ENCODE assay signal across 20 cellular contexts in genomic region chr14:88379706-88380343, GRCh38. TPM values are rescaled to one million over a fixed set of nuclear protein-coding genes. Genes with fewer than 3 reads are reported as not detected.
DNase-seq lines count a peak whose midpoint lies in the region; ATAC-seq and TF ChIP-seq lines count a peak whose summit lies in the region.
"Had no signal": no experiment of that assay in that cellular context is flagged by ENCODE, and none has a peak within 500 bp of the region (broad histone marks: within the 10 kb centered on the region; RNA-seq: fewer than 3 reads in every experiment).

No MANE protein-coding gene starts in this region.

- CTCF ChIA-PET in PC-3 (lab: Charles Lee): interaction anchor here (0.7 to 2.5 kb wide), 5 partner anchors 27 to 363 kb away, joined by 3 to 81 read pairs (median 6); no protein-coding TSS in a partner anchor

- ATAC-seq in DND-41 (ENCODE audit: insufficient read depth, low read depth) (no peak), PC-3 (peak; percentile 37), HG02623 (IDR thresholded peaks at IDR 0.05; ENCODE audit: unreplicated experiment) (no peak), HG02938 (IDR thresholded peaks at IDR 0.05; ENCODE audit: unreplicated experiment) (no peak)

- H2AFZ ChIP-seq in DND-41 (ENCODE audit: low read depth, low read length): no peak overlapping the region
- peak overlapping the region; percentile 39; the same call in 1 of the 2 replicates for H2AFZ ChIP-seq in PC-3 (ENCODE audit: low read length)
- peak overlapping the region; percentile 78 for H2AFZ ChIP-seq in neuronal stem cell (ENCODE audit: low read length)

- H4K20me1 ChIP-seq in DND-41 (ENCODE audit: insufficient read depth, low read length) (no peaks in the 10 kb centered on the region), PC-3 (ENCODE audit: low read length) (no peaks in the 10 kb centered on the region)
- H4K20me1 ChIP-seq: BLaER1 had no signal

- H4K8ac ChIP-seq in neuronal stem cell (ENCODE audit: low read depth, low read length): no peak overlapping the region

- H3K27me3 Mint-ChIP-seq in endodermal cell (ENCODE audit: insufficient read depth): peaks cover 9% of the 10 kb centered on the region

- H2AK5ac ChIP-seq in neuronal stem cell (ENCODE audit: low read depth, low read length): peak overlapping the region; percentile 6

- peaks cover 25% of the 10 kb centered on the region for H3K27me3 ChIP-seq in DND-41 (ENCODE audit: insufficient read depth, low read length, poor library complexity)
- no peaks in the 10 kb centered on the region for H3K27me3 ChIP-seq in PC-3 (ENCODE audit: low read length)
- no peaks in the 10 kb centered on the region for H3K27me3 ChIP-seq in endodermal cell (ENCODE audit: control insufficient read depth, insufficient read depth, low read length, poor library complexity, severe bottlenecking)
- H3K27me3 ChIP-seq in neuronal stem cell (ENCODE audit: control insufficient read depth in 3 of 3, insufficient read depth in 3 of 3, low read depth in 1 of 3, low read length in 3 of 3): peaks cover 0 to 13% (median 0%) of the 10 kb centered on the region in 3 experiments
- H3K27me3 ChIP-seq: BLaER1, Peyer's patch, SJSA1 had no signal

- peak overlapping the region; percentile 90 for H3K18ac ChIP-seq in neuronal stem cell (ENCODE audit: low read length)

- no peaks in the 10 kb centered on the region for H3F3A ChIP-seq in PC-3 (ENCODE audit: low read length, unreplicated experiment)

- 77 to 82% methylated on average over 2 to 5 of the region's 5 CpGs for WGBS in endodermal cell (ENCODE audit: insufficient coverage in 1 of 2, insufficient read length in 1 of 2), 2 experiments
- WGBS in neuronal stem cell (ENCODE audit: extremely low coverage in 2 of 2, insufficient read length in 2 of 2, insufficient replicate concordance in 1 of 2), 2 donors: no CpG with 5 or more reads among the region's 5 CpGs

- H3K36me3 ChIP-seq in DND-41 (ENCODE audit: insufficient read depth, low read length) (no peaks in the 10 kb centered on the region), PC-3 (ENCODE audit: low read depth, low read length) (no peaks in the 10 kb centered on the region), endodermal cell (ENCODE audit: control insufficient read depth, insufficient read depth, low read length) (no peaks in the 10 kb centered on the region), neuronal stem cell (replicated peaks in 1 of 2; ENCODE audit: control insufficient read depth in 2 of 2, insufficient read depth in 2 of 2, low read length in 2 of 2) (no peaks in the 10 kb centered on the region)
- H3K36me3 ChIP-seq: BLaER1, Peyer's patch, SJSA1 had no signal

- peaks cover 10% of the 10 kb centered on the region for H3K9me3 Mint-ChIP-seq in endodermal cell
- H3K9me3 Mint-ChIP-seq: HFFc6 had no signal

- intact Hi-C loops in PC-3 (cut with micrococcal nuclease): loop anchor here (1.0 to 5.0 kb wide), 4 partner anchors 33 to 435 kb away; no protein-coding TSS in a partner anchor

- no peak overlapping the region for H2BK120ac ChIP-seq in neuronal stem cell (ENCODE audit: low read depth, low read length)

- no peaks in the 10 kb centered on the region for H3K9me2 ChIP-seq in PC-3 (replicated peaks; ENCODE audit: low read length)

- H3K27ac ChIP-seq in DND-41 (ENCODE audit: low read length): no peak overlapping the region
- H3K27ac ChIP-seq in PC-3 (ENCODE audit: low read length): no peak overlapping the region
- H3K27ac ChIP-seq in endodermal cell (ENCODE audit: low read depth, low read length): no peak overlapping the region
- H3K27ac ChIP-seq in neuronal stem cell (replicated peaks; ENCODE audit: low read length): peak overlapping the region; percentile 22
- H3K27ac ChIP-seq: BLaER1, HL-60, Peyer's patch, SJSA1 had no signal

- BruUV-seq in PC-3 (replicated peaks; lab: Mats Ljungman, UMichigan): no TSS peak

- H3K4me1 ChIP-seq in DND-41 (ENCODE audit: insufficient read depth, low read length): peaks cover 3% of the 10 kb centered on the region
- H3K4me1 ChIP-seq in PC-3 (ENCODE audit: insufficient read depth, low read length): peaks cover 8% of the 10 kb centered on the region; the same call in 1 of the 2 replicates
- no peaks in the 10 kb centered on the region for H3K4me1 ChIP-seq in endodermal cell (ENCODE audit: control insufficient read depth, insufficient read depth, low read length)
- peaks cover 3 to 6% of the 10 kb centered on the region in 2 donors for H3K4me1 ChIP-seq in neuronal stem cell (ENCODE audit: control insufficient read depth in 2 of 2, insufficient read depth in 1 of 2, low read depth in 1 of 2, low read length in 2 of 2)
- H3K4me1 ChIP-seq: Peyer's patch, SJSA1 had no signal

- H3K79me1 ChIP-seq in neuronal stem cell (ENCODE audit: low read depth, low read length): no peaks in the 10 kb centered on the region

- no peak for TF ChIP-seq CTCF in DND-41 (IDR thresholded peaks at IDR 0.05; ENCODE audit: borderline replicate concordance, extremely low read depth, low read length, poor library complexity, severe bottlenecking)
- TF ChIP-seq CTCF in PC-3 (conservative IDR thresholded peaks at IDR 0.05; ENCODE audit: low read depth, low read length): no peak
- TF ChIP-seq CTCF in endodermal cell (conservative IDR thresholded peaks at IDR 0.05): no peak

- H3K27ac Mint-ChIP-seq in endodermal cell: no peak overlapping the region
- H3K27ac Mint-ChIP-seq: CD4-positive, CD25-positive, alpha-beta regulatory T cell; HFFc6 had no signal

- H3K23ac ChIP-seq in neuronal stem cell (ENCODE audit: low read depth, low read length, poor library complexity): no peak overlapping the region

- H2BK15ac ChIP-seq in neuronal stem cell (ENCODE audit: low read length): no peak overlapping the region

- H3K4me3 ChIP-seq in DND-41 (ENCODE audit: low read depth in 1 of 2, low read length in 2 of 2): no peak overlapping the region
- no peak overlapping the region for H3K4me3 ChIP-seq in PC-3 (ENCODE audit: low read length)
- no peak overlapping the region for H3K4me3 ChIP-seq in endodermal cell (ENCODE audit: low read length)
- no peak overlapping the region for H3K4me3 ChIP-seq in neuronal stem cell (ENCODE audit: low read length in 2 of 2)
- H3K4me3 ChIP-seq: BLaER1, Peyer's patch, SJSA1 had no signal

- H2BK12ac ChIP-seq in neuronal stem cell (ENCODE audit: low read length): peak overlapping the region; percentile 92

- H3K4me1 Mint-ChIP-seq in endodermal cell: peaks cover 4% of the 10 kb centered on the region

- 0 out of 2 replicates have a peak overlapping the region, but pooled peaks have one; percentile 4 for H3K9ac ChIP-seq in DND-41 (ENCODE audit: low read depth, low read length)
- H3K9ac ChIP-seq in PC-3 (ENCODE audit: low read length): no peak overlapping the region
- no peak overlapping the region for H3K9ac ChIP-seq in endodermal cell (ENCODE audit: extremely low read depth, low read length, poor library complexity, severe bottlenecking)
- H3K9ac ChIP-seq in neuronal stem cell (ENCODE audit: low read depth, low read length, poor library complexity): no peak overlapping the region
- H3K9ac ChIP-seq: BLaER1 had no signal

- no peaks in the 10 kb centered on the region for H3K9me3 ChIP-seq in DND-41 (ENCODE audit: insufficient read depth, low read length, severe bottlenecking)
- no peaks in the 10 kb centered on the region for H3K9me3 ChIP-seq in PC-3 (ENCODE audit: low read length)
- no peaks in the 10 kb centered on the region for H3K9me3 ChIP-seq in endodermal cell (ENCODE audit: control insufficient read depth, low read length)
- H3K9me3 ChIP-seq in neuronal stem cell (replicated peaks in 1 of 2; ENCODE audit: control insufficient read depth in 2 of 2, insufficient read depth in 1 of 2, low read depth in 1 of 2, low read length in 2 of 2): peaks cover 0 to 3% of the 10 kb centered on the region in 2 donors
- H3K9me3 ChIP-seq: Peyer's patch, SJSA1 had no signal

- H2BK5ac ChIP-seq in neuronal stem cell (ENCODE audit: low read length): peak overlapping the region; percentile 89

- DNase-seq in DND-41 (no peak), PC-3 (no peak), endodermal cell (peak; percentile 53), neuronal stem cell (ENCODE audit: low spot score) (no peak), foreskin melanocyte (no peak)
- DNase-seq in activated CD4-positive, CD25-positive, alpha-beta regulatory T cell treated with anti-CD3 and anti-CD28 coated beads, Interleukin-2, amount 50 U/mL, for 72 hours: no peak
- DNase-seq: CD4-positive, CD25-positive, alpha-beta regulatory T cell; H7; HFFc6; NCI-H1092; NCI-H1417 treated with DMSO at 0.1 percent for 48 hours; NCI-H2081; NCI-H526 treated with DMSO at 0.1 percent for 48 hours; Peyer's patch had no signal

- no peak overlapping the region for H3K4me3 Mint-ChIP-seq in endodermal cell
- H3K4me3 Mint-ChIP-seq: CD4-positive, CD25-positive, alpha-beta regulatory T cell; HFFc6 had no signal

- no peak overlapping the region for H3K14ac ChIP-seq in neuronal stem cell (ENCODE audit: low read length)

- H4K91ac ChIP-seq in neuronal stem cell (ENCODE audit: low read depth, low read length, poor library complexity): peak overlapping the region; percentile 41

- POLR2A ChIA-PET in PC-3 (lab: Charles Lee; ENCODE audit: unreplicated experiment): no interaction called here

- H3K79me2 ChIP-seq in DND-41 (ENCODE audit: insufficient read depth, low read length) (no peaks in the 10 kb centered on the region), PC-3 (ENCODE audit: low read length) (no peaks in the 10 kb centered on the region)

- H3K4me2 ChIP-seq in DND-41 (ENCODE audit: insufficient read depth, low read length) (no peak overlapping the region), PC-3 (ENCODE audit: low read length) (no peak overlapping the region), neuronal stem cell (ENCODE audit: insufficient read depth, low read length, poor library complexity, severe bottlenecking) (no peak overlapping the region)
- H3K4me2 ChIP-seq: BLaER1 had no signal

- no peaks in the 10 kb centered on the region for H3K36me3 Mint-ChIP-seq in endodermal cell (ENCODE audit: low read depth)
- H3K36me3 Mint-ChIP-seq: CD4-positive, CD25-positive, alpha-beta regulatory T cell had no signal

- peak overlapping the region; percentile 32 for H3K4ac ChIP-seq in neuronal stem cell (ENCODE audit: low read length)

RNA-seq across cellular contexts. Expression of gene SPATA7, which starts 5.6 kb away (rescaled TPM):
- total RNA-seq in PC-3 (2014; rRNA removed) (2.8 and 3.9 TPM in 2 replicates), endodermal cell (10 to 100 TPM; 20.6 to 47.0 TPM)
- 22.0 TPM for polyA plus RNA-seq in endodermal cell (2013, experiment 1 of 2)
- 21.2 TPM for polyA plus RNA-seq in endodermal cell (2013, experiment 2 of 2)
- polyA plus RNA-seq in neuronal stem cell (2013, experiment 1 of 2): 33.4 TPM
- polyA plus RNA-seq in neuronal stem cell (2013, experiment 2 of 2): 34.1 TPM

RNA-seq across cellular contexts. Expression of gene KCNK10, which starts 56.8 kb away (rescaled TPM):
- total RNA-seq in PC-3 (2014; rRNA removed) (1.2 TPM in 1 of 2 replicates, not detected in the other), endodermal cell (1 to 10 TPM in 1 of 2 donors, under 1 TPM in 1; 0.24 to 1.8 TPM)
- 15.9 TPM for polyA plus RNA-seq in endodermal cell (2013, experiment 1 of 2)
- polyA plus RNA-seq in endodermal cell (2013, experiment 2 of 2): 11.8 TPM
- polyA plus RNA-seq in neuronal stem cell (2013, experiment 1 of 2): 9.4 TPM
- polyA plus RNA-seq in neuronal stem cell (2013, experiment 2 of 2): 10.0 TPM
- total RNA-seq: A172; CD4-positive, CD25-positive, alpha-beta regulatory T cell; HFFc6; SJSA1 had no signal
- polyA plus RNA-seq: CD4-positive, CD25-positive, alpha-beta regulatory T cell had no signal
